ENCODE assay signal across 16 cellular contexts in the genomic region with DNA sequence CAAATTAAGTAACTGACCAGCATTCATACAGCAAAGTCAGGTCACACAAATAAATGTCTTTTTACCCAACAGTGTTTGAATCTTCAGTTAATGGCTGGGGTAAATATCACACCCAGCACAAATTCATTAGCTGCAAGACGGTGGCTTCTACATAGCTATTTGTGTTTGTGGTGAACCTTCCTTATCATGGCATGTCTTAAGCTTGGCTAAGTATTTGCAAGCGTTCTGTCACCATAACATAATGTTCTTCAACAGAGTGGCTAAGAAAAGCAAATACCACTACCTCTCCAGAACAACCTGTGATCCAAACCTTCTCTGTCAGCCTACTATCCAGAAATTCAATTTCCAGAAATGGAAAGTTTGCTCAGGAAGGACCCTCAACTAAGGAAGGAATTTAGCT.
A peak's percentile ranks its signal among the peaks of the same experiment; 100 is the strongest.
DNase-seq lines count a peak whose midpoint lies in the region; ATAC-seq and TF ChIP-seq lines count a peak whose summit lies in the region.
"Had no signal": no experiment of that assay in that cellular context is flagged by ENCODE, and none has a peak within 500 bp of the region (broad histone marks: within the 10 kb centered on the region; RNA-seq: fewer than 3 reads in every experiment).

No MANE protein-coding gene starts in this region.

- H3K36me3 Mint-ChIP-seq in natural killer cell, result no peaks in the 10 kb centered on the region
- no peaks in the 10 kb centered on the region for H3K36me3 Mint-ChIP-seq in natural killer cell treated with Interleukin-12 subunit alpha and Interleukin-12 subunit beta and Interleukin-15 and Interleukin-18, amount 100 ng/mL, for 72 hours

- intact Hi-C loops in natural killer cell (cut with micrococcal nuclease), result no loop called here
- intact Hi-C loops in upper lobe of right lung (cut with DNase I), result no loop called here

- no peaks in the 10 kb centered on the region for H3K9me3 ChIP-seq in RWPE2 (ENCODE audit: severe bottlenecking)
- no peaks in the 10 kb centered on the region for H3K9me3 ChIP-seq in upper lobe of right lung
- H3K9me3 ChIP-seq: SK-N-SH had no signal

- H3K4me3 ChIP-seq in RWPE2 (ENCODE audit: severe bottlenecking) (no peak overlapping the region), choroid plexus epithelial cell (ENCODE audit: low read depth, low read length) (no peak overlapping the region), upper lobe of right lung (no peak overlapping the region)

- ATAC-seq in natural killer cell, result no peak
- ATAC-seq in natural killer cell treated with Interleukin-12 subunit alpha and Interleukin-12 subunit beta and Interleukin-15 and Interleukin-18, amount 100 ng/mL, for 72 hours, result no peak
- no peak for ATAC-seq in RWPE2 (ENCODE audit: low read depth)
- ATAC-seq in upper lobe of right lung, result peak; percentile 60
- ATAC-seq in HG02763 (IDR thresholded peaks at IDR 0.05; ENCODE audit: unreplicated experiment), result no peak

- H3K27me3 ChIP-seq in RWPE2 (ENCODE audit: insufficient read depth, poor library complexity, severe bottlenecking) (no peaks in the 10 kb centered on the region), upper lobe of right lung (no peaks in the 10 kb centered on the region)

- H3K27me3 Mint-ChIP-seq in natural killer cell (ENCODE audit: low read depth in 2 of 2), result no peaks in the 10 kb centered on the region
- no peaks in the 10 kb centered on the region for H3K27me3 Mint-ChIP-seq in natural killer cell treated with Interleukin-12 subunit alpha and Interleukin-12 subunit beta and Interleukin-15 and Interleukin-18, amount 100 ng/mL, for 72 hours
- H3K27me3 Mint-ChIP-seq: CD4-positive, alpha-beta T cell had no signal

- TF ChIP-seq CTCF in natural killer cell (IDR thresholded peaks at IDR 0.05), result no peak
- no peak for TF ChIP-seq CTCF in RWPE2 (IDR thresholded peaks at IDR 0.05; ENCODE audit: poor library complexity, severe bottlenecking)
- no peak for TF ChIP-seq CTCF in choroid plexus epithelial cell (conservative IDR thresholded peaks at IDR 0.05; ENCODE audit: low read depth, low read length)
- no peak for TF ChIP-seq CTCF in upper lobe of right lung (IDR thresholded peaks at IDR 0.05)

- H3K27ac ChIP-seq in RWPE2 (ENCODE audit: poor library complexity, severe bottlenecking), result peak overlapping the region; percentile 26
- no peak overlapping the region for H3K27ac ChIP-seq in upper lobe of right lung

- peaks cover 13% of the 10 kb centered on the region for H3K4me1 ChIP-seq in RWPE2 (ENCODE audit: insufficient read depth, poor library complexity, severe bottlenecking)
- H3K4me1 ChIP-seq in upper lobe of right lung, result no peaks in the 10 kb centered on the region

- H3K36me3 ChIP-seq in RWPE2 (ENCODE audit: low read depth), result no peaks in the 10 kb centered on the region
- H3K36me3 ChIP-seq in upper lobe of right lung, result no peaks in the 10 kb centered on the region

- H3K4me1 Mint-ChIP-seq in natural killer cell, result peaks cover 38 to 41% of the 10 kb centered on the region in 2 donors
- peaks cover 30 to 45% of the 10 kb centered on the region in 2 donors for H3K4me1 Mint-ChIP-seq in natural killer cell treated with Interleukin-12 subunit alpha and Interleukin-12 subunit beta and Interleukin-15 and Interleukin-18, amount 100 ng/mL, for 72 hours (ENCODE audit: low read depth in 2 of 2)

- peak overlapping the region in 1 of 2 donors; percentile 90 for H3K27ac Mint-ChIP-seq in natural killer cell
- no peak overlapping the region for H3K27ac Mint-ChIP-seq in natural killer cell treated with Interleukin-12 subunit alpha and Interleukin-12 subunit beta and Interleukin-15 and Interleukin-18, amount 100 ng/mL, for 72 hours

- no peaks in the 10 kb centered on the region for H3K9me3 Mint-ChIP-seq in natural killer cell
- no peaks in the 10 kb centered on the region for H3K9me3 Mint-ChIP-seq in natural killer cell treated with Interleukin-12 subunit alpha and Interleukin-12 subunit beta and Interleukin-15 and Interleukin-18, amount 100 ng/mL, for 72 hours
- H3K9me3 Mint-ChIP-seq: CD4-positive, alpha-beta T cell had no signal

- no peak for DNase-seq in natural killer cell
- no peak for DNase-seq in natural killer cell treated with Interleukin-12 subunit alpha and Interleukin-12 subunit beta and Interleukin-15 and Interleukin-18, amount 100 ng/mL, for 72 hours (ENCODE audit: low spot score)
- no peak for DNase-seq in RWPE2 (ENCODE audit: low spot score)
- peak; percentile 52 for DNase-seq in choroid plexus epithelial cell (ENCODE audit: low read depth)
- DNase-seq in upper lobe of right lung, result no peak
- no peak for DNase-seq in mucosa of gallbladder (ENCODE audit: low spot score)
- no peak for DNase-seq in activated CD4-positive, CD25-positive, alpha-beta regulatory T cell (lab: John Stamatoyannopoulos, UW)
- DNase-seq: Calu3; CD4-positive, alpha-beta T cell; DMS79; GOT3; Kasumi-1; NCI-H1436; NCI-H2029 treated with DMSO at 0.1 percent for 48 hours; SK-N-SH had no signal

- peak overlapping the region; percentile 13 for H3K4me3 Mint-ChIP-seq in natural killer cell
- no peak overlapping the region for H3K4me3 Mint-ChIP-seq in natural killer cell treated with Interleukin-12 subunit alpha and Interleukin-12 subunit beta and Interleukin-15 and Interleukin-18, amount 100 ng/mL, for 72 hours
- H3K4me3 Mint-ChIP-seq: CD4-positive, alpha-beta T cell had no signal
